Comparison of ENCODE assay signal across 28 cellular contexts in genomic region chr17:73749337-73749807, GRCh38.
DNase-seq lines count a peak whose midpoint lies in the region; ATAC-seq, FAIRE-seq and TF ChIP-seq lines count a peak whose summit lies in the region.
"Had no signal": no experiment of that assay in that cellular context is flagged by ENCODE, and none has a peak within 500 bp of the region (broad histone marks: within the 10 kb centered on the region; RNA-seq: fewer than 3 reads in every experiment).

No MANE protein-coding gene starts in this region.

- H3K27ac Mint-ChIP-seq in stimulated activated naive CD8-positive, alpha-beta T cell treated with anti-CD3 and anti-CD28 coated beads, Interleukin-15, amount 100 ng/mL, for 72 hours = no peak overlapping the region
- H3K27ac Mint-ChIP-seq: activated naive CD4-positive, alpha-beta T cell treated with anti-CD3 and anti-CD28 coated beads, Interleukin-2, amount 10 ng/mL, durations not matched to agents 7 days and 5 days; memory B cell; T-helper 1 cell treated with Interleukin-12 subunit alpha and Interleukin-12 subunit beta and Interleukin-4 antibody, amounts not matched to agents 30 μg/mL and 1 μg/mL, for 36 hours had no signal

- no peak overlapping the region for H3K4me3 ChIP-seq in endothelial cell of umbilical vein (replicated peaks in 1 of 3; ENCODE audit: insufficient read depth in 1 of 3, low read depth in 1 of 3, low read length in 3 of 3)
- H3K4me3 ChIP-seq: esophagus muscularis mucosa, hepatocyte, Peyer's patch, SJSA1, upper lobe of left lung had no signal

- no peaks in the 10 kb centered on the region for H3K4me1 Mint-ChIP-seq in stimulated activated naive CD8-positive, alpha-beta T cell treated with anti-CD3 and anti-CD28 coated beads, Interleukin-15, amount 100 ng/mL, for 72 hours
- H3K4me1 Mint-ChIP-seq: activated naive CD4-positive, alpha-beta T cell treated with anti-CD3 and anti-CD28 coated beads, Interleukin-2, amount 10 ng/mL, durations not matched to agents 7 days and 5 days; memory B cell; neural crest cell had no signal

- no peak for TF ChIP-seq CTCF in endothelial cell of umbilical vein (IDR thresholded peaks at IDR 0.05; ENCODE audit: extremely low read depth in 1 of 2, insufficient read depth in 1 of 2, low read depth in 1 of 2, low read length in 2 of 2)

- no peak overlapping the region for H3K4me2 ChIP-seq in endothelial cell of umbilical vein (ENCODE audit: insufficient read depth, low read length)
- H3K4me2 ChIP-seq: hepatocyte had no signal

- CTCF ChIA-PET in endothelial cell of umbilical vein (lab: Charles Lee) = no interaction called here

- no peaks in the 10 kb centered on the region for H3K27me3 ChIP-seq in endothelial cell of umbilical vein (ENCODE audit: control insufficient read depth in 2 of 2, insufficient read depth in 2 of 2, low read length in 2 of 2)
- H3K27me3 ChIP-seq: Peyer's patch, upper lobe of left lung had no signal

- peak; percentile 48 for ATAC-seq in stimulated activated naive CD8-positive, alpha-beta T cell treated with anti-CD3 and anti-CD28 coated beads, Interleukin-15, amount 100 ng/mL, for 72 hours
- ATAC-seq in stimulated activated naive CD8-positive, alpha-beta T cell treated with anti-CD3 and anti-CD28 coated beads, Interleukin-15, Interleukin-2, amounts not matched to agents 100 U/mL and 50 U/mL, for 24 hours = no peak
- no peak for ATAC-seq in HG03378 (IDR thresholded peaks at IDR 0.05; ENCODE audit: unreplicated experiment)
- ATAC-seq: effector memory CD8-positive, alpha-beta T cell; left colon had no signal

- POLR2A ChIA-PET in endothelial cell of umbilical vein (lab: Charles Lee) = no interaction called here

- no peak for DNase-seq in stimulated activated naive CD8-positive, alpha-beta T cell treated with anti-CD3 and anti-CD28 coated beads, Interleukin-15, amount 100 ng/mL, for 72 hours
- DNase-seq in stimulated activated naive CD8-positive, alpha-beta T cell treated with anti-CD3 and anti-CD28 coated beads, Interleukin-15, Interleukin-2, amounts not matched to agents 100 U/mL and 50 U/mL, for 24 hours = no peak
- DNase-seq in HTR-8/SVneo (ENCODE audit: insufficient read length, low spot score) (no peak), endothelial cell of umbilical vein (ENCODE audit: low read depth, low spot score) (no peak), germinal center (ENCODE audit: low spot score) (no peak), GM19238 (ENCODE audit: insufficient read length, low spot score) (no peak)
- DNase-seq: activated CD4-positive, alpha-beta T cell treated with anti-CD3 and anti-CD28 coated beads for 1 hour; activated naive CD4-positive, alpha-beta T cell treated with anti-CD3 and anti-CD28 coated beads, Interleukin-2, amount 10 ng/mL, durations not matched to agents 7 days and 5 days; anterior cingulate cortex; cortex of kidney; effector memory CD8-positive, alpha-beta T cell; GOT3; left colon; NCI-H226; Peyer's patch had no signal

- H3K9me3 ChIP-seq in endothelial cell of umbilical vein (replicated peaks; ENCODE audit: control insufficient read depth, insufficient read depth, low read length) = no peaks in the 10 kb centered on the region
- H3K9me3 ChIP-seq: esophagus muscularis mucosa, Peyer's patch, SJSA1, upper lobe of left lung had no signal

- dilution Hi-C loops in endothelial cell of umbilical vein (cut with MboI; ENCODE audit: extremely low pct_ligation_motif_present, low sequenced_read_pairs) = no loop called here

- BruUV-seq in endothelial cell of umbilical vein (replicated peaks; lab: Mats Ljungman, UMichigan) = no TSS peak

- H4K20me1 ChIP-seq in endothelial cell of umbilical vein (replicated peaks; ENCODE audit: control insufficient read depth, extremely low read depth, insufficient read depth, low read length) = no peaks in the 10 kb centered on the region

- no peak overlapping the region for H3K4me3 Mint-ChIP-seq in stimulated activated naive CD8-positive, alpha-beta T cell treated with anti-CD3 and anti-CD28 coated beads, Interleukin-15, amount 100 ng/mL, for 72 hours
- H3K4me3 Mint-ChIP-seq: activated naive CD4-positive, alpha-beta T cell treated with anti-CD3 and anti-CD28 coated beads, Interleukin-2, amount 10 ng/mL, durations not matched to agents 7 days and 5 days; effector memory CD8-positive, alpha-beta T cell; memory B cell; neural crest cell; T-helper 1 cell treated with Interleukin-12 subunit alpha and Interleukin-12 subunit beta and Interleukin-4 antibody, amounts not matched to agents 30 μg/mL and 1 μg/mL, for 36 hours had no signal

- intact Hi-C loops in endothelial cell of umbilical vein (cut with micrococcal nuclease) = no loop called here

- H3K9ac ChIP-seq in endothelial cell of umbilical vein (replicated peaks; ENCODE audit: extremely low read depth, insufficient read depth, low read length) = no peak overlapping the region
- H3K9ac ChIP-seq: parathyroid adenoma had no signal

- no peaks in the 10 kb centered on the region for H3K9me3 Mint-ChIP-seq in stimulated activated naive CD8-positive, alpha-beta T cell treated with anti-CD3 and anti-CD28 coated beads, Interleukin-15, amount 100 ng/mL, for 72 hours
- H3K9me3 Mint-ChIP-seq: activated naive CD4-positive, alpha-beta T cell treated with anti-CD3 and anti-CD28 coated beads, Interleukin-2, amount 10 ng/mL, durations not matched to agents 7 days and 5 days; effector memory CD8-positive, alpha-beta T cell; memory B cell; neural crest cell; T-helper 1 cell treated with Interleukin-12 subunit alpha and Interleukin-12 subunit beta and Interleukin-4 antibody, amounts not matched to agents 30 μg/mL and 1 μg/mL, for 36 hours had no signal

- H3K36me3 ChIP-seq in endothelial cell of umbilical vein (ENCODE audit: control insufficient read depth in 2 of 2, extremely low read depth in 1 of 2, insufficient read depth in 2 of 2, low read length in 2 of 2) = no peaks in the 10 kb centered on the region
- H3K36me3 ChIP-seq: esophagus muscularis mucosa, Peyer's patch, SJSA1, upper lobe of left lung had no signal

- no peaks in the 10 kb centered on the region for H3K27me3 Mint-ChIP-seq in stimulated activated naive CD8-positive, alpha-beta T cell treated with anti-CD3 and anti-CD28 coated beads, Interleukin-15, amount 100 ng/mL, for 72 hours

- FAIRE-seq in HTR-8/SVneo (lab: Jason Lieb, UNC) (peak; percentile 84), endothelial cell of umbilical vein (lab: Jason Lieb, UNC) (no peak)
- FAIRE-seq: frontal cortex, TTC549 had no signal

- no peak for TF ChIP-seq POLR2A in endothelial cell of umbilical vein (IDR thresholded peaks at IDR 0.05; ENCODE audit: low read depth, low read length)

- no peak overlapping the region for H2AFZ ChIP-seq in endothelial cell of umbilical vein (ENCODE audit: low read depth, low read length)
- H2AFZ ChIP-seq: hepatocyte, parathyroid adenoma had no signal

- no peak overlapping the region for H3K27ac ChIP-seq in endothelial cell of umbilical vein (ENCODE audit: insufficient read depth, low read depth, low read length)
- H3K27ac ChIP-seq: C4-2B, esophagus muscularis mucosa, hepatocyte, HL-60, parathyroid adenoma, Peyer's patch, SJSA1, upper lobe of left lung had no signal

- H3K79me2 ChIP-seq in endothelial cell of umbilical vein (ENCODE audit: control insufficient read depth, insufficient read depth, low read length) = no peaks in the 10 kb centered on the region
- H3K79me2 ChIP-seq: hepatocyte, parathyroid adenoma had no signal

- no peaks in the 10 kb centered on the region for H3K9me1 ChIP-seq in endothelial cell of umbilical vein (replicated peaks; ENCODE audit: control insufficient read depth, extremely low read depth, insufficient read depth, low read length)

- no peaks in the 10 kb centered on the region for H3K4me1 ChIP-seq in endothelial cell of umbilical vein (ENCODE audit: control insufficient read depth, extremely low read depth, insufficient read depth, low read length)
- H3K4me1 ChIP-seq: esophagus muscularis mucosa, parathyroid adenoma, Peyer's patch, SJSA1, upper lobe of left lung had no signal

TF ChIP-seq in endothelial cell of umbilical vein, 7 proteins besides CTCF, POLR2A, EP300 and RAD21:
- TF ChIP-seq JUN (IDR thresholded peaks at IDR 0.05; ENCODE audit: borderline replicate concordance, insufficient read depth, insufficient read length, low read depth) (peak; percentile 23), GATA2 (IDR thresholded peaks at IDR 0.05; ENCODE audit: insufficient read depth, insufficient read length, low read depth, low read length) (no peak)
